ENCODE assay signal across 12 cellular contexts in the genomic region with DNA sequence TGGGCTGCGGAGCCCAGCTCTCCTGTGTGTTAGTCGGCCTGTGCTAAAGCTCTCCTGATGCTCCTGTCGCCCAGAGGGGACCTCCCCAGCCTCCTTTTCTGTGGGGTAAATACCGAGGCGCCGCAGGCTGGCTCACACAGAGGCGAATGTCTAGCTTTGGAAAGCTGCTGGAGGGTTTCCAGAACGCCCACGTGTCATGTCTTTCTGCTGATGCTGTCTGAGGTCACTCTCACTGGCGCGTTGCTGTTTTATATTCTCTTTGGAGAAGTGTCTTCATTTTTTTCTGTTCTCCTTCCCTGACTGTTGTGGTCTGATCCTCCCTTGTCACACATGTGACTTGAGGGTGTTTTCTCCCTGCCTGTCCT.
DNase-seq lines count a peak whose midpoint lies in the region; ATAC-seq, FAIRE-seq and TF ChIP-seq lines count a peak whose summit lies in the region.
"Had no signal": no experiment of that assay in that cellular context is flagged by ENCODE, and none has a peak within 500 bp of the region (broad histone marks: within the 10 kb centered on the region; RNA-seq: fewer than 3 reads in every experiment).

No MANE protein-coding gene starts in this region.

- no peak for TF ChIP-seq CTCF in AG09319 (IDR thresholded peaks at IDR 0.05; ENCODE audit: low read depth, low read length)
- no peak for TF ChIP-seq CTCF in fibroblast of pulmonary artery (IDR thresholded peaks at IDR 0.05; ENCODE audit: low read length, missing control alignments)
- TF ChIP-seq CTCF in pancreas (IDR thresholded peaks at IDR 0.05), result no peak

- H3K9me3 Mint-ChIP-seq in activated T-cell treated with anti-CD3 and anti-CD28 coated beads, Interleukin-2, amount 50 U/mL, for 4 hours, result no peaks in the 10 kb centered on the region

- 85 to 89% methylated on average over 11 of the region's 11 CpGs for WGBS in pancreas, 2 donors

- no peak overlapping the region for H3K4me3 Mint-ChIP-seq in activated T-cell treated with anti-CD3 and anti-CD28 coated beads, Interleukin-2, amount 50 U/mL, for 4 hours

- H3K4me3 ChIP-seq in fibroblast of pulmonary artery (replicated peaks; ENCODE audit: low read depth, low read length), result no peak overlapping the region
- no peak overlapping the region for H3K4me3 ChIP-seq in pancreas
- H3K4me3 ChIP-seq: esophagus squamous epithelium, thoracic aorta had no signal

- H3K27me3 Mint-ChIP-seq in activated T-cell treated with anti-CD3 and anti-CD28 coated beads, Interleukin-2, amount 50 U/mL, for 4 hours (ENCODE audit: low read depth), result no peaks in the 10 kb centered on the region

- FAIRE-seq in pancreas (lab: Jason Lieb, UNC) (no peak), GM19239 (lab: Jason Lieb, UNC) (no peak)

- intact Hi-C loops in pancreas (cut with DNase I), result no loop called here

- no peaks in the 10 kb centered on the region for H3K9me3 ChIP-seq in pancreas
- H3K9me3 ChIP-seq: Caco-2, esophagus squamous epithelium, thoracic aorta had no signal

- H3K27me3 ChIP-seq in pancreas, result no peaks in the 10 kb centered on the region
- H3K27me3 ChIP-seq: esophagus squamous epithelium had no signal

- ATAC-seq in pancreas, result peak in 3 of 4 donors; percentile 25 to 71 (median 29)
- no peak for ATAC-seq in activated T-cell treated with anti-CD3 and anti-CD28 coated beads, Interleukin-2, amount 50 U/mL, for 4 hours
- ATAC-seq: activated CD4-positive, CD25-positive, alpha-beta regulatory T cell treated with anti-CD3 and anti-CD28 coated beads, Interleukin-2, amount 50 U/mL, for 24 hours had no signal

- H3K4me1 Mint-ChIP-seq in activated T-cell treated with anti-CD3 and anti-CD28 coated beads, Interleukin-2, amount 50 U/mL, for 4 hours (ENCODE audit: low read depth), result no peaks in the 10 kb centered on the region

- H3K36me3 ChIP-seq in pancreas, result peaks cover 0 to 18% (median 4%) of the 10 kb centered on the region in 3 donors

- DNase-seq in AG09319 (ENCODE audit: extremely low read depth, low read depth), result peak; percentile 54
- peak; percentile 69 for DNase-seq in T1000 (lab: John Stamatoyannopoulos, UW)
- DNase-seq in fibroblast of pulmonary artery (ENCODE audit: low read depth), result peak; percentile 85
- DNase-seq in pancreas, result peak in 1 of 6 donors; percentile 20
- no peak for DNase-seq in GM19239 (ENCODE audit: insufficient read length, low spot score)
- DNase-seq in glomerular visceral epithelial cell (ENCODE audit: extremely low spot score), result no peak
- no peak for DNase-seq in activated T-cell treated with anti-CD3 and anti-CD28 coated beads, Interleukin-2, amount 50 U/mL, for 4 hours
- no peak for DNase-seq in HK-2 (ENCODE audit: unreplicated experiment)
- DNase-seq: esophagus squamous epithelium had no signal

- no peaks in the 10 kb centered on the region for H3K4me1 ChIP-seq in pancreas
- H3K4me1 ChIP-seq: Caco-2 had no signal

- H3K36me3 Mint-ChIP-seq in activated T-cell treated with anti-CD3 and anti-CD28 coated beads, Interleukin-2, amount 50 U/mL, for 4 hours (ENCODE audit: insufficient read depth), result peaks cover 41% of the 10 kb centered on the region

- peak overlapping the region in 1 of 4 donors; percentile 12 for H3K27ac ChIP-seq in pancreas
- H3K27ac ChIP-seq: esophagus squamous epithelium, thoracic aorta had no signal

Comparison
In these comparisons a context has a peak if more than half of its experiments do, and no peak if none do; other contexts are left out.
1. DNase-seq: peak in AG09319 (single experiment), T1000 (single experiment) and fibroblast of pulmonary artery (single experiment); none in GM19239 (single experiment), glomerular visceral epithelial cell (single experiment), activated T-cell treated with anti-CD3 and anti-CD28 coated beads, Interleukin-2, amount 50 U/mL, for 4 hours (single experiment) and HK-2 (single experiment).
2. ATAC-seq: peak in pancreas (3 of 4); none in activated T-cell treated with anti-CD3 and anti-CD28 coated beads, Interleukin-2, amount 50 U/mL, for 4 hours (0 of 2).